ENCODE assay signal across 39 cellular contexts in the genomic region with DNA sequence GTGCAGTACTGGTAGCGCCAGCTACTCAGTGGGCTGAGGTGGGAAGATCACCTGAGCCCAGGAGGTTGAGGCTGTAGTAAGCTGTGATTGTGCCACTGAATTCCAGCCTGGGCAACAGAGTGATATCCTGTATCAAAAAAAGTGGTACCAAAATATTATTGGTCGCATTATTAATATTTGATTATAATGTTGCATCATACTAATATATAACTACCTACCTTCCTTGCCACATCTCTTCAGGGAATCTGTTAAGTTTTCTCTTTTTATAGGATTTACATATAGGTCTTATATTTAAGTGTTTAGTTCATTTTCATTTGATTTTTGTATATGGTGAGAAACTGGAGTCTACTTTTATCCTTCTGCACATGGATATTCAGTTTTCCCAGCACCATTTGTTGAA.
"Had no signal": no experiment of that assay in that cellular context is flagged by ENCODE, and none has a peak within 500 bp of the region (broad histone marks: within the 10 kb centered on the region; RNA-seq: fewer than 3 reads in every experiment).

No MANE protein-coding gene starts in this region.

- H3K4me3 ChIP-seq: adrenal gland, ascending aorta, body of pancreas, breast epithelium, cardiac muscle cell had no signal

- H3K36me3 ChIP-seq: adrenal gland, ascending aorta, brain microvascular endothelial cell, breast epithelium, cardiac muscle cell had no signal

- DNase-seq: activated effector memory CD4-positive, alpha-beta T cell treated with anti-CD3 and anti-CD28 coated beads, Interleukin-2, amount 50 U/mL, for 16 hours; activated effector memory CD4-positive, alpha-beta T cell treated with Interleukin-2 at 50 U/mL for 16 hours; activated gamma-delta T cell; activated gamma-delta T cell treated with Interleukin-2 at 50 U/mL for 16 hours; activated naive CD4-positive, alpha-beta T cell; activated naive CD4-positive, alpha-beta T cell treated with anti-CD3 and anti-CD28 coated beads for 36 hours; activated naive CD4-positive, alpha-beta T cell treated with anti-CD3 and anti-CD28 coated beads, Interleukin-2, amount 10 ng/mL, durations not matched to agents 7 days and 5 days; activated naive CD4-positive, alpha-beta T cell treated with anti-CD3 and anti-CD28 coated beads, Interleukin-2, amount 50 U/mL, for 16 hours; activated naive CD4-positive, alpha-beta T cell treated with Interleukin-2 at 50 U/mL for 16 hours; activated naive CD8-positive, alpha-beta T cell treated with anti-CD3 and anti-CD28 coated beads for 36 hours; activated naive CD8-positive, alpha-beta T cell treated with anti-CD3 and anti-CD28 coated beads, Interleukin-2, amount 10 ng/mL, durations not matched to agents 7 days and 5 days; activated naive CD8-positive, alpha-beta T cell treated with anti-CD3 and anti-CD28 coated beads, Interleukin-2, amount 50 U/mL, for 24 hours; activated T-cell treated with anti-CD3 and anti-CD28 coated beads, Interleukin-2, amount 50 U/mL, for 24 hours; activated T-cell treated with anti-CD3 and anti-CD28 coated beads, Interleukin-2, amount 50 U/mL, for 4 hours; activated T-cell treated with anti-CD3 and anti-CD28 coated beads, Interleukin-2, amount 50 U/mL, for 48 hours; activated T-cell treated with anti-CD3 and anti-CD28 coated beads, Interleukin-2, amount 50 U/mL, for 72 hours; adrenal gland; amniotic stem cell; amygdala; anterior cingulate cortex; aorta; body of pancreas; brain microvascular endothelial cell; caudate nucleus; central memory CD4-positive, alpha-beta T cell; cerebellar nuclear complex had no signal

- H3K36me3 Mint-ChIP-seq: activated naive CD4-positive, alpha-beta T cell treated with anti-CD3 and anti-CD28 coated beads, Interleukin-2, amount 10 ng/mL, durations not matched to agents 7 days and 5 days; activated naive CD8-positive, alpha-beta T cell treated with anti-CD3 and anti-CD28 coated beads for 36 hours; activated naive CD8-positive, alpha-beta T cell treated with anti-CD3 and anti-CD28 coated beads, Interleukin-2, amount 10 ng/mL, durations not matched to agents 7 days and 5 days; brain had no signal

- H3K27me3 ChIP-seq: ascending aorta, body of pancreas, brain microvascular endothelial cell, breast epithelium, cardiac muscle cell had no signal

- H3K9me3 ChIP-seq: ascending aorta, body of pancreas, breast epithelium had no signal

- H3K27ac ChIP-seq: adrenal gland, ascending aorta, body of pancreas, brain microvascular endothelial cell, breast epithelium, cardiac muscle cell had no signal

- H3K4me3 Mint-ChIP-seq: activated naive CD4-positive, alpha-beta T cell treated with anti-CD3 and anti-CD28 coated beads for 36 hours; activated naive CD4-positive, alpha-beta T cell treated with anti-CD3 and anti-CD28 coated beads, Interleukin-2, amount 10 ng/mL, durations not matched to agents 7 days and 5 days; activated naive CD4-positive, alpha-beta T cell treated with anti-CD3 and anti-CD28 coated beads, Interleukin-2, amount 50 U/mL, for 24 hours; activated naive CD8-positive, alpha-beta T cell; activated naive CD8-positive, alpha-beta T cell treated with anti-CD3 and anti-CD28 coated beads for 36 hours; activated naive CD8-positive, alpha-beta T cell treated with anti-CD3 and anti-CD28 coated beads, Interleukin-2, amount 10 ng/mL, durations not matched to agents 7 days and 5 days; activated naive CD8-positive, alpha-beta T cell treated with anti-CD3 and anti-CD28 coated beads, Interleukin-2, amount 50 U/mL, for 24 hours; activated T-cell treated with anti-CD3 and anti-CD28 coated beads, Interleukin-2, amount 50 U/mL, for 24 hours; activated T-cell treated with anti-CD3 and anti-CD28 coated beads, Interleukin-2, amount 50 U/mL, for 4 hours; activated T-cell treated with anti-CD3 and anti-CD28 coated beads, Interleukin-2, amount 50 U/mL, for 72 hours; activated T-helper 1 cell treated with anti-CD3 and anti-CD28 coated beads, Interleukin-12 subunit alpha, Interleukin-12 subunit beta, Interleukin-2, Interleukin-4 antibody, amounts not matched to agents 30 ng/mL and 10 ng/mL and 1 ng/mL, durations not matched to agents 14 hours and 24 hours and 36 hours; activated T-helper 17 cell treated with anti-CD3 and anti-CD28 coated beads, Interleukin-2, amount 50 U/mL, for 72 hours; brain; central memory CD8-positive, alpha-beta T cell had no signal

- H3K4me1 Mint-ChIP-seq: activated naive CD4-positive, alpha-beta T cell treated with anti-CD3 and anti-CD28 coated beads, Interleukin-2, amount 10 ng/mL, durations not matched to agents 7 days and 5 days; activated naive CD4-positive, alpha-beta T cell treated with anti-CD3 and anti-CD28 coated beads, Interleukin-2, amount 50 U/mL, for 24 hours; activated naive CD8-positive, alpha-beta T cell treated with anti-CD3 and anti-CD28 coated beads for 36 hours; activated naive CD8-positive, alpha-beta T cell treated with anti-CD3 and anti-CD28 coated beads, Interleukin-2, amount 10 ng/mL, durations not matched to agents 7 days and 5 days; activated naive CD8-positive, alpha-beta T cell treated with anti-CD3 and anti-CD28 coated beads, Interleukin-2, amount 50 U/mL, for 24 hours; activated T-helper 17 cell treated with anti-CD3 and anti-CD28 coated beads, Interleukin-2, amount 50 U/mL, for 72 hours; brain; central memory CD8-positive, alpha-beta T cell had no signal

- H3K4me1 ChIP-seq: adrenal gland, ascending aorta, body of pancreas, breast epithelium had no signal

- ATAC-seq: activated naive CD4-positive, alpha-beta T cell treated with anti-CD3 and anti-CD28 coated beads, Interleukin-2, amount 50 U/mL, for 72 hours; activated naive CD8-positive, alpha-beta T cell treated with anti-CD3 and anti-CD28 coated beads, Interleukin-2, amount 50 U/mL, for 24 hours; activated T-cell treated with anti-CD3 and anti-CD28 coated beads, Interleukin-2, amount 50 U/mL, for 4 hours; activated T-cell treated with anti-CD3 and anti-CD28 coated beads, Interleukin-2, amount 50 U/mL, for 72 hours; activated T-helper 17 cell treated with anti-CD3 and anti-CD28 coated beads, Interleukin-2, amount 50 U/mL, for 72 hours; body of pancreas had no signal

- H3K27ac Mint-ChIP-seq: activated naive CD4-positive, alpha-beta T cell treated with anti-CD3 and anti-CD28 coated beads for 36 hours; activated naive CD4-positive, alpha-beta T cell treated with anti-CD3 and anti-CD28 coated beads, Interleukin-2, amount 10 ng/mL, durations not matched to agents 7 days and 5 days; activated naive CD4-positive, alpha-beta T cell treated with anti-CD3 and anti-CD28 coated beads, Interleukin-2, amount 50 U/mL, for 24 hours; activated naive CD4-positive, alpha-beta T cell treated with anti-CD3 and anti-CD28 coated beads, Interleukin-2, amount 50 U/mL, for 72 hours; activated naive CD8-positive, alpha-beta T cell; activated naive CD8-positive, alpha-beta T cell treated with anti-CD3 and anti-CD28 coated beads for 36 hours; activated naive CD8-positive, alpha-beta T cell treated with anti-CD3 and anti-CD28 coated beads, Interleukin-2, amount 10 ng/mL, durations not matched to agents 7 days and 5 days; activated naive CD8-positive, alpha-beta T cell treated with anti-CD3 and anti-CD28 coated beads, Interleukin-2, amount 50 U/mL, for 24 hours; activated T-cell treated with anti-CD3 and anti-CD28 coated beads, Interleukin-2, amount 50 U/mL, for 24 hours; activated T-cell treated with anti-CD3 and anti-CD28 coated beads, Interleukin-2, amount 50 U/mL, for 72 hours; activated T-helper 1 cell treated with anti-CD3 and anti-CD28 coated beads, Interleukin-12 subunit alpha, Interleukin-12 subunit beta, Interleukin-2, Interleukin-4 antibody, amounts not matched to agents 30 ng/mL and 10 ng/mL and 1 ng/mL, durations not matched to agents 14 hours and 24 hours and 36 hours; activated T-helper 17 cell treated with anti-CD3 and anti-CD28 coated beads, Interleukin-2, amount 50 U/mL, for 72 hours; activated T-helper 2 cell treated with anti-CD3 and anti-CD28 coated beads, Interferon-gamma antibody, Interleukin-2, Interleukin-4, amounts not matched to agents 10 μg/mL and 5 μg/mL and 100 μg/mL, durations not matched to agents 14 hours and 24 hours and 36 hours; brain had no signal

- FAIRE-seq: astrocyte, bronchial epithelial cell had no signal
